In the genomic region with DNA sequence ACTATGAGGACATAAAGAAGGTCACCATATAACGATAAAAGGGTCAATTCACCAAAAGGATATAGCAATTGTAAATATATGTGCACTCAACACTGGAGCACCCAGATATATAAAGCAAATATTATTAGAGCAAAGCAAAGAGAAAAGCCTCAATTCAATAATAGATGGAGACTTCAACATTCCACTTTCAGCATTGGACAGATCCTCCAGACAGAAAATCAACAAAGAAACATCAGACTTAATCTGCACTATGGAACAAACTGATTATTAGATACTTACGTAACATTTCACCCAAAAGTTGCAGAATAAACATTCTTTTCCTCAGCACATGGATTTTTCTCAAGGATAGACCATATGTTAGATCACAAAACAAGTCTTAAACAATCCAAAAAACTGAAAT, we compare ENCODE assay signal across 2 cellular contexts. TPM values are rescaled to one million over a fixed set of nuclear protein-coding genes. Genes with fewer than 3 reads are reported as not detected.
"Had no signal": no experiment of that assay in that cellular context is flagged by ENCODE, and none has a peak within 500 bp of the region (broad histone marks: within the 10 kb centered on the region; RNA-seq: fewer than 3 reads in every experiment).

No MANE protein-coding gene starts in this region.

RNA-seq across cellular contexts. Expression of gene TAS2R19, which starts 18.9 kb away (rescaled TPM):
- polyA plus RNA-seq: GM23248 had no signal

RNA-seq across cellular contexts. Expression of gene TAS2R46, which starts 20.7 kb away (rescaled TPM):
- polyA plus RNA-seq: GM23248 had no signal

RNA-seq across cellular contexts. Expression of gene TAS2R20, which starts 43.3 kb away (rescaled TPM):
- polyA plus RNA-seq: GM23248 had no signal

RNA-seq across cellular contexts. Expression of gene TAS2R43, which starts 50.7 kb away (rescaled TPM):
- polyA plus RNA-seq: GM23248, IMR-90 had no signal
